Comparison of ENCODE assay signal across 17 cellular contexts in the genomic region with DNA sequence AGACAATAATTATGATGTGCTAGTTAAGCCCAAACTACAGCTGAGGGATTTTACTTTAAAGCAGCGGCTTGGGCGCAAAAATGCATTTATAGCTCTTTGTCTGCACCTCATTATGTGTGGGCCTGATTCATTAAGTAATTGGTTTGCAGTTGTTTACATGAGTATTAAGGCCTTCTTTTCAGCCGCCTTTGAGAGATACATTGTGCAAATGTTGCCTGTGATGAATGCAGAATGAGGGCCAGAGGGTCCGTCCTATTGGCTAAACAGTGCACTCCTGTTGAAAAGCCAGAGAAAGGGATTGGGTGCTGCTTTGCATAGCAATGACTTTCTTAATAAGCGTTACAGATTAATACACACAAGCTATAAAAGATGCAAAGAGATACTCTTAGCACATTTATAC.
DNase-seq lines count a peak whose midpoint lies in the region; ATAC-seq and TF ChIP-seq lines count a peak whose summit lies in the region.
"Had no signal": no experiment of that assay in that cellular context is flagged by ENCODE, and none has a peak within 500 bp of the region (broad histone marks: within the 10 kb centered on the region; RNA-seq: fewer than 3 reads in every experiment).

No MANE protein-coding gene starts in this region.

- TF ChIP-seq CTCF in brain (conservative IDR thresholded peaks at IDR 0.05) (no peak), neural crest cell (conservative IDR thresholded peaks at IDR 0.05) (no peak), osteocyte (IDR thresholded peaks at IDR 0.05) (no peak)

- peaks cover 40% of the 10 kb centered on the region for H3K4me1 Mint-ChIP-seq in brain
- peaks cover 27% of the 10 kb centered on the region for H3K4me1 Mint-ChIP-seq in neural crest cell
- H3K4me1 Mint-ChIP-seq in osteocyte (ENCODE audit: unreplicated experiment), result peaks cover 5% of the 10 kb centered on the region
- peaks cover 5% of the 10 kb centered on the region for H3K4me1 Mint-ChIP-seq in activated CD8-positive, alpha-beta T cell treated with anti-CD3 and anti-CD28 coated beads, Interleukin-2, amount 10 ng/mL, durations not matched to agents 7 days and 5 days (ENCODE audit: low read depth)

- POLR2A ChIA-PET in activated CD8-positive, alpha-beta T cell treated with anti-CD3 and anti-CD28 coated beads, Interleukin-2, amount 10 ng/mL, durations not matched to agents 7 days and 5 days (lab: Charles Lee), result interaction anchor here (1.0 kb wide), 1 partner anchor 154 kb away, joined by 3 read pairs; no protein-coding TSS in a partner anchor

- CTCF ChIA-PET in activated CD8-positive, alpha-beta T cell treated with anti-CD3 and anti-CD28 coated beads, Interleukin-2, amount 10 ng/mL, durations not matched to agents 7 days and 5 days (lab: Charles Lee), result interaction anchor here (0.6 to 8.6 kb wide), 65 partner anchors 8 to 484 kb away, joined by 3 to 205 read pairs (median 6); a partner anchor contains a TSS

- H3K4me3 Mint-ChIP-seq in brain (peak overlapping the region; percentile 44 to 76 (median 74)), neural crest cell (peak overlapping the region; percentile 29), osteocyte (ENCODE audit: unreplicated experiment) (no peak overlapping the region)
- H3K4me3 Mint-ChIP-seq in activated CD8-positive, alpha-beta T cell treated with anti-CD3 and anti-CD28 coated beads, Interleukin-2, amount 10 ng/mL, durations not matched to agents 7 days and 5 days, result no peak overlapping the region
- H3K4me3 Mint-ChIP-seq: T-helper 1 cell treated with Interleukin-12 subunit alpha and Interleukin-12 subunit beta and Interleukin-4 antibody, amounts not matched to agents 30 μg/mL and 1 μg/mL, for 36 hours had no signal

- ATAC-seq in activated CD8-positive, alpha-beta T cell treated with anti-CD3 and anti-CD28 coated beads, Interleukin-2, amount 10 ng/mL, durations not matched to agents 7 days and 5 days, result no peak
- ATAC-seq: Right ventricle myocardium inferior had no signal

- peaks cover 62% of the 10 kb centered on the region for H3K27me3 Mint-ChIP-seq in brain
- peaks cover 16% of the 10 kb centered on the region for H3K27me3 Mint-ChIP-seq in neural crest cell (ENCODE audit: low read depth)
- no peaks in the 10 kb centered on the region for H3K27me3 Mint-ChIP-seq in osteocyte (ENCODE audit: unreplicated experiment)
- H3K27me3 Mint-ChIP-seq in activated CD8-positive, alpha-beta T cell treated with anti-CD3 and anti-CD28 coated beads, Interleukin-2, amount 10 ng/mL, durations not matched to agents 7 days and 5 days (ENCODE audit: low read depth), result no peaks in the 10 kb centered on the region

- no peaks in the 10 kb centered on the region for H3K9me3 Mint-ChIP-seq in brain
- no peaks in the 10 kb centered on the region for H3K9me3 Mint-ChIP-seq in neural crest cell
- H3K9me3 Mint-ChIP-seq in osteocyte (ENCODE audit: unreplicated experiment), result no peaks in the 10 kb centered on the region
- no peaks in the 10 kb centered on the region for H3K9me3 Mint-ChIP-seq in activated CD8-positive, alpha-beta T cell treated with anti-CD3 and anti-CD28 coated beads, Interleukin-2, amount 10 ng/mL, durations not matched to agents 7 days and 5 days (ENCODE audit: insufficient read depth)
- H3K9me3 Mint-ChIP-seq: activated T-helper 2 cell treated with anti-CD3 and anti-CD28 coated beads, Interferon-gamma antibody, Interleukin-2, Interleukin-4, amounts not matched to agents 10 μg/mL and 5 μg/mL and 100 μg/mL, durations not matched to agents 14 hours and 24 hours and 36 hours; T-helper 1 cell treated with Interleukin-12 subunit alpha and Interleukin-12 subunit beta and Interleukin-4 antibody, amounts not matched to agents 30 μg/mL and 1 μg/mL, for 36 hours had no signal

- peak overlapping the region in 4 of 5 experiments; percentile 0 to 85 (median 58) for H3K27ac Mint-ChIP-seq in brain
- no peak overlapping the region for H3K27ac Mint-ChIP-seq in neural crest cell (ENCODE audit: unreplicated experiment)
- no peak overlapping the region for H3K27ac Mint-ChIP-seq in osteocyte (ENCODE audit: unreplicated experiment)
- H3K27ac Mint-ChIP-seq in activated CD8-positive, alpha-beta T cell treated with anti-CD3 and anti-CD28 coated beads, Interleukin-2, amount 10 ng/mL, durations not matched to agents 7 days and 5 days, result no peak overlapping the region
- H3K27ac Mint-ChIP-seq: activated T-helper 2 cell treated with anti-CD3 and anti-CD28 coated beads, Interferon-gamma antibody, Interleukin-2, Interleukin-4, amounts not matched to agents 10 μg/mL and 5 μg/mL and 100 μg/mL, durations not matched to agents 14 hours and 24 hours and 36 hours; T-helper 1 cell treated with Interleukin-12 subunit alpha and Interleukin-12 subunit beta and Interleukin-4 antibody, amounts not matched to agents 30 μg/mL and 1 μg/mL, for 36 hours had no signal

- peak in 11 of 14 donors; percentile 2 to 56 (median 28) for DNase-seq in C1 segment of cervical spinal cord (lab: John Stamatoyannopoulos, UW)
- DNase-seq in NCI-H146 (lab: John Stamatoyannopoulos, UW), result peak; percentile 78
- DNase-seq in neural crest cell (ENCODE audit: low read depth, low spot score), result no peak
- DNase-seq in activated T-cell treated with anti-CD3 and anti-CD28 coated beads for 4 hours, result no peak
- no peak for DNase-seq in osteocyte (ENCODE audit: extremely low spot score, unreplicated experiment)
- no peak for DNase-seq in SIG-M5 treated with dmso at 0.1 percent for 504 hours (lab: John Stamatoyannopoulos, UW; ENCODE audit: unreplicated experiment)
- no peak for DNase-seq in activated CD8-positive, alpha-beta T cell treated with anti-CD3 and anti-CD28 coated beads, Interleukin-2, amount 10 ng/mL, durations not matched to agents 7 days and 5 days
- DNase-seq: activated CD4-positive, CD25-positive, alpha-beta regulatory T cell; amniotic stem cell; Caco-2; foreskin melanocyte; pancreas; stimulated activated CD4-positive, alpha-beta T cell treated with anti-CD3 and anti-CD28 coated beads, Interleukin-4, amount 100 ng/mL, for 24 hours had no signal

- H3K36me3 Mint-ChIP-seq in brain (peaks cover 12% of the 10 kb centered on the region), neural crest cell (ENCODE audit: low read depth) (no peaks in the 10 kb centered on the region), osteocyte (ENCODE audit: unreplicated experiment) (peaks cover 6% of the 10 kb centered on the region)
- no peaks in the 10 kb centered on the region for H3K36me3 Mint-ChIP-seq in activated CD8-positive, alpha-beta T cell treated with anti-CD3 and anti-CD28 coated beads, Interleukin-2, amount 10 ng/mL, durations not matched to agents 7 days and 5 days (ENCODE audit: low read depth)

Comparison
In these comparisons a context has a peak if more than half of its experiments do, and no peak if none do; other contexts are left out.
1. DNase-seq: peak in C1 segment of cervical spinal cord (11 of 14) and NCI-H146 (single experiment); none in neural crest cell (single experiment), activated T-cell treated with anti-CD3 and anti-CD28 coated beads for 4 hours (single experiment), osteocyte (single experiment), SIG-M5 treated with dmso at 0.1 percent for 504 hours (single experiment) and activated CD8-positive, alpha-beta T cell treated with anti-CD3 and anti-CD28 coated beads, Interleukin-2, amount 10 ng/mL, durations not matched to agents 7 days and 5 days (single experiment).
2. H3K27ac Mint-ChIP-seq: peak in brain (4 of 5); none in neural crest cell (single experiment), osteocyte (single experiment) and activated CD8-positive, alpha-beta T cell treated with anti-CD3 and anti-CD28 coated beads, Interleukin-2, amount 10 ng/mL, durations not matched to agents 7 days and 5 days (single experiment).
3. H3K4me3 Mint-ChIP-seq: peak in brain (5 of 5) and neural crest cell (single experiment); none in osteocyte (single experiment) and activated CD8-positive, alpha-beta T cell treated with anti-CD3 and anti-CD28 coated beads, Interleukin-2, amount 10 ng/mL, durations not matched to agents 7 days and 5 days (single experiment).